In the genomic region with DNA sequence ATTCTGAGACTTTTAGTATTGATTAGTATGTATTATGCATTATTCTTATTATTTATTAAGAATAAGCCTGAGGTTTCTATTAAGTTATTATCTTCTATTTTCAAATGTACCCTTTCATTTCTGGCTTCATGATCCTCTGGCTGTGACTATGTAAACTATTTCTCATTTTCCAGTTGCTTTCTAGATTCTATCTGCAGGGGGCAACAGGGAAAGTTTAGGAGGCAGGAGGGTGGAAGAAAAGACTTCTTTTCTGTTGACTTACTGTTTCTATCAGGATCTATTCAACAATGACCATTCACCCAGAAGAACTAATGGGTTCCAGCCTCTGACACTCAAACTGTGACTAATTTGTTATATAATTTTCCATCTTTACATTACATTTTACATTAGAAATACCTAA, we compare ENCODE assay signal across 2 cellular contexts.
TF ChIP-seq lines count a peak whose summit lies in the region.

No MANE protein-coding gene starts in this region.

TF ChIP-seq in GM23338, 12 proteins besides CTCF, POLR2A, EP300 and RAD21:
- TF ChIP-seq, protein P1, sequence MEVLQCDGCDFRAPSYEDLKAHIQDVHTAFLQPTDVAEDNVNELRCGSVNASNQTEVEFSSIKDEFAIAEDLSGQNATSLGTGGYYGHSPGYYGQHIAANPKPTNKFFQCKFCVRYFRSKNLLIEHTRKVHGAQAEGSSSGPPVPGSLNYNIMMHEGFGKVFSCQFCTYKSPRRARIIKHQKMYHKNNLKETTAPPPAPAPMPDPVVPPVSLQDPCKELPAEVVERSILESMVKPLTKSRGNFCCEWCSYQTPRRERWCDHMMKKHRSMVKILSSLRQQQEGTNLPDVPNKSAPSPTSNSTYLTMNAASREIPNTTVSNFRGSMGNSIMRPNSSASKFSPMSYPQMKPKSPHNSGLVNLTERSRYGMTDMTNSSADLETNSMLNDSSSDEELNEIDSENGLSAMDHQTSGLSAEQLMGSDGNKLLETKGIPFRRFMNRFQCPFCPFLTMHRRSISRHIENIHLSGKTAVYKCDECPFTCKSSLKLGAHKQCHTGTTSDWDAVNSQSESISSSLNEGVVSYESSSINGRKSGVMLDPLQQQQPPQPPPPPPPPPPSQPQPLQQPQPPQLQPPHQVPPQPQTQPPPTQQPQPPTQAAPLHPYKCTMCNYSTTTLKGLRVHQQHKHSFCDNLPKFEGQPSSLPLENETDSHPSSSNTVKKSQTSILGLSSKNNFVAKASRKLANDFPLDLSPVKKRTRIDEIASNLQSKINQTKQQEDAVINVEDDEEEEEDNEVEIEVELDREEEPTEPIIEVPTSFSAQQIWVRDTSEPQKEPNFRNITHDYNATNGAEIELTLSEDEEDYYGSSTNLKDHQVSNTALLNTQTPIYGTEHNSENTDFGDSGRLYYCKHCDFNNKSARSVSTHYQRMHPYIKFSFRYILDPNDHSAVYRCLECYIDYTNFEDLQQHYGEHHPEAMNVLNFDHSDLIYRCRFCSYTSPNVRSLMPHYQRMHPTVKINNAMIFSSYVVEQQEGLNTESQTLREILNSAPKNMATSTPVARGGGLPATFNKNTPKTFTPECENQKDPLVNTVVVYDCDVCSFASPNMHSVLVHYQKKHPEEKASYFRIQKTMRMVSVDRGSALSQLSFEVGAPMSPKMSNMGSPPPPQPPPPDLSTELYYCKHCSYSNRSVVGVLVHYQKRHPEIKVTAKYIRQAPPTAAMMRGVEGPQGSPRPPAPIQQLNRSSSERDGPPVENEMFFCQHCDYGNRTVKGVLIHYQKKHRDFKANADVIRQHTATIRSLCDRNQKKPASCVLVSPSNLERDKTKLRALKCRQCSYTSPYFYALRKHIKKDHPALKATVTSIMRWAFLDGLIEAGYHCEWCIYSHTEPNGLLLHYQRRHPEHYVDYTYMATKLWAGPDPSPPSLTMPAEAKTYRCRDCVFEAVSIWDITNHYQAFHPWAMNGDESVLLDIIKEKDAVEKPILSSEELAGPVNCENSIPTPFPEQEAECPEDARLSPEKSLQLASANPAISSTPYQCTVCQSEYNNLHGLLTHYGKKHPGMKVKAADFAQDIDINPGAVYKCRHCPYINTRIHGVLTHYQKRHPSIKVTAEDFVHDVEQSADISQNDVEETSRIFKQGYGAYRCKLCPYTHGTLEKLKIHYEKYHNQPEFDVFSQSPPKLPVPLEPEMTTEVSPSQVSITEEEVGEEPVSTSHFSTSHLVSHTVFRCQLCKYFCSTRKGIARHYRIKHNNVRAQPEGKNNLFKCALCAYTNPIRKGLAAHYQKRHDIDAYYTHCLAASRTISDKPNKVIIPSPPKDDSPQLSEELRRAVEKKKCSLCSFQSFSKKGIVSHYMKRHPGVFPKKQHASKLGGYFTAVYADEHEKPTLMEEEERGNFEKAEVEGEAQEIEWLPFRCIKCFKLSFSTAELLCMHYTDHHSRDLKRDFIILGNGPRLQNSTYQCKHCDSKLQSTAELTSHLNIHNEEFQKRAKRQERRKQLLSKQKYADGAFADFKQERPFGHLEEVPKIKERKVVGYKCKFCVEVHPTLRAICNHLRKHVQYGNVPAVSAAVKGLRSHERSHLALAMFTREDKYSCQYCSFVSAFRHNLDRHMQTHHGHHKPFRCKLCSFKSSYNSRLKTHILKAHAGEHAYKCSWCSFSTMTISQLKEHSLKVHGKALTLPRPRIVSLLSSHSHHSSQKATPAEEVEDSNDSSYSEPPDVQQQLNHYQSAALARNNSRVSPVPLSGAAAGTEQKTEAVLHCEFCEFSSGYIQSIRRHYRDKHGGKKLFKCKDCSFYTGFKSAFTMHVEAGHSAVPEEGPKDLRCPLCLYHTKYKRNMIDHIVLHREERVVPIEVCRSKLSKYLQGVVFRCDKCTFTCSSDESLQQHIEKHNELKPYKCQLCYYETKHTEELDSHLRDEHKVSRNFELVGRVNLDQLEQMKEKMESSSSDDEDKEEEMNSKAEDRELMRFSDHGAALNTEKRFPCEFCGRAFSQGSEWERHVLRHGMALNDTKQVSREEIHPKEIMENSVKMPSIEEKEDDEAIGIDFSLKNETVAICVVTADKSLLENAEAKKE (CRISPR knock-in tag; IDR thresholded peaks at IDR 0.05) = no peak
- TF ChIP-seq POLR2AphosphoS5 (IDR thresholded peaks at IDR 0.05; ENCODE audit: low read depth) = no peak
- TF ChIP-seq EZH2 (IDR thresholded peaks at IDR 0.05; ENCODE audit: low read depth, unreplicated experiment) = no peak
- no peak for TF ChIP-seq ZNF331 (CRISPR knock-in tag; IDR thresholded peaks at IDR 0.05; ENCODE audit: low read depth)
- TF ChIP-seq ZNF114 (CRISPR knock-in tag; IDR thresholded peaks at IDR 0.05) = no peak
- TF ChIP-seq NANOG (IDR thresholded peaks at IDR 0.05; ENCODE audit: borderline replicate concordance) = no peak
- no peak for TF ChIP-seq CREB1 (CRISPR knock-in tag; IDR thresholded peaks at IDR 0.05; ENCODE audit: low read depth)
- TF ChIP-seq, protein P2, sequence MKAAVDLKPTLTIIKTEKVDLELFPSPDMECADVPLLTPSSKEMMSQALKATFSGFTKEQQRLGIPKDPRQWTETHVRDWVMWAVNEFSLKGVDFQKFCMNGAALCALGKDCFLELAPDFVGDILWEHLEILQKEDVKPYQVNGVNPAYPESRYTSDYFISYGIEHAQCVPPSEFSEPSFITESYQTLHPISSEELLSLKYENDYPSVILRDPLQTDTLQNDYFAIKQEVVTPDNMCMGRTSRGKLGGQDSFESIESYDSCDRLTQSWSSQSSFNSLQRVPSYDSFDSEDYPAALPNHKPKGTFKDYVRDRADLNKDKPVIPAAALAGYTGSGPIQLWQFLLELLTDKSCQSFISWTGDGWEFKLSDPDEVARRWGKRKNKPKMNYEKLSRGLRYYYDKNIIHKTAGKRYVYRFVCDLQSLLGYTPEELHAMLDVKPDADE (IDR thresholded peaks at IDR 0.05) = no peak
- no peak for TF ChIP-seq STAT1 (IDR thresholded peaks at IDR 0.05; ENCODE audit: unreplicated experiment)

TF ChIP-seq in H1, 55 proteins besides CTCF, POLR2A, EP300 and RAD21:
- TF ChIP-seq KDM5A (IDR thresholded peaks at IDR 0.05; ENCODE audit: low read length) (no peak), RNF2 (IDR thresholded peaks at IDR 0.05; ENCODE audit: borderline replicate concordance, low read depth, low read length, missing control alignments, poor library complexity, severe bottlenecking) (no peak), MAFK (IDR thresholded peaks at IDR 0.05; ENCODE audit: low read depth, low read length) (no peak), TBP (IDR thresholded peaks at IDR 0.05; ENCODE audit: low read depth, low read length) (no peak), E2F6 (IDR thresholded peaks at IDR 0.05) (no peak), POLR2AphosphoS5 (IDR thresholded peaks at IDR 0.05; ENCODE audit: low read depth, low read length) (no peak), CBX5 (IDR thresholded peaks at IDR 0.05; ENCODE audit: low read depth, low read length) (no peak), TAF1 (IDR thresholded peaks at IDR 0.05; ENCODE audit: low read depth, low read length) (no peak), SP1 (IDR thresholded peaks at IDR 0.05; ENCODE audit: low read depth, low read length) (no peak)
- TF ChIP-seq, protein P3, sequence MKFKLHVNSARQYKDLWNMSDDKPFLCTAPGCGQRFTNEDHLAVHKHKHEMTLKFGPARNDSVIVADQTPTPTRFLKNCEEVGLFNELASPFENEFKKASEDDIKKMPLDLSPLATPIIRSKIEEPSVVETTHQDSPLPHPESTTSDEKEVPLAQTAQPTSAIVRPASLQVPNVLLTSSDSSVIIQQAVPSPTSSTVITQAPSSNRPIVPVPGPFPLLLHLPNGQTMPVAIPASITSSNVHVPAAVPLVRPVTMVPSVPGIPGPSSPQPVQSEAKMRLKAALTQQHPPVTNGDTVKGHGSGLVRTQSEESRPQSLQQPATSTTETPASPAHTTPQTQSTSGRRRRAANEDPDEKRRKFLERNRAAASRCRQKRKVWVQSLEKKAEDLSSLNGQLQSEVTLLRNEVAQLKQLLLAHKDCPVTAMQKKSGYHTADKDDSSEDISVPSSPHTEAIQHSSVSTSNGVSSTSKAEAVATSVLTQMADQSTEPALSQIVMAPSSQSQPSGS (IDR thresholded peaks at IDR 0.05; ENCODE audit: low read length) = no peak
- TF ChIP-seq, protein P4, sequence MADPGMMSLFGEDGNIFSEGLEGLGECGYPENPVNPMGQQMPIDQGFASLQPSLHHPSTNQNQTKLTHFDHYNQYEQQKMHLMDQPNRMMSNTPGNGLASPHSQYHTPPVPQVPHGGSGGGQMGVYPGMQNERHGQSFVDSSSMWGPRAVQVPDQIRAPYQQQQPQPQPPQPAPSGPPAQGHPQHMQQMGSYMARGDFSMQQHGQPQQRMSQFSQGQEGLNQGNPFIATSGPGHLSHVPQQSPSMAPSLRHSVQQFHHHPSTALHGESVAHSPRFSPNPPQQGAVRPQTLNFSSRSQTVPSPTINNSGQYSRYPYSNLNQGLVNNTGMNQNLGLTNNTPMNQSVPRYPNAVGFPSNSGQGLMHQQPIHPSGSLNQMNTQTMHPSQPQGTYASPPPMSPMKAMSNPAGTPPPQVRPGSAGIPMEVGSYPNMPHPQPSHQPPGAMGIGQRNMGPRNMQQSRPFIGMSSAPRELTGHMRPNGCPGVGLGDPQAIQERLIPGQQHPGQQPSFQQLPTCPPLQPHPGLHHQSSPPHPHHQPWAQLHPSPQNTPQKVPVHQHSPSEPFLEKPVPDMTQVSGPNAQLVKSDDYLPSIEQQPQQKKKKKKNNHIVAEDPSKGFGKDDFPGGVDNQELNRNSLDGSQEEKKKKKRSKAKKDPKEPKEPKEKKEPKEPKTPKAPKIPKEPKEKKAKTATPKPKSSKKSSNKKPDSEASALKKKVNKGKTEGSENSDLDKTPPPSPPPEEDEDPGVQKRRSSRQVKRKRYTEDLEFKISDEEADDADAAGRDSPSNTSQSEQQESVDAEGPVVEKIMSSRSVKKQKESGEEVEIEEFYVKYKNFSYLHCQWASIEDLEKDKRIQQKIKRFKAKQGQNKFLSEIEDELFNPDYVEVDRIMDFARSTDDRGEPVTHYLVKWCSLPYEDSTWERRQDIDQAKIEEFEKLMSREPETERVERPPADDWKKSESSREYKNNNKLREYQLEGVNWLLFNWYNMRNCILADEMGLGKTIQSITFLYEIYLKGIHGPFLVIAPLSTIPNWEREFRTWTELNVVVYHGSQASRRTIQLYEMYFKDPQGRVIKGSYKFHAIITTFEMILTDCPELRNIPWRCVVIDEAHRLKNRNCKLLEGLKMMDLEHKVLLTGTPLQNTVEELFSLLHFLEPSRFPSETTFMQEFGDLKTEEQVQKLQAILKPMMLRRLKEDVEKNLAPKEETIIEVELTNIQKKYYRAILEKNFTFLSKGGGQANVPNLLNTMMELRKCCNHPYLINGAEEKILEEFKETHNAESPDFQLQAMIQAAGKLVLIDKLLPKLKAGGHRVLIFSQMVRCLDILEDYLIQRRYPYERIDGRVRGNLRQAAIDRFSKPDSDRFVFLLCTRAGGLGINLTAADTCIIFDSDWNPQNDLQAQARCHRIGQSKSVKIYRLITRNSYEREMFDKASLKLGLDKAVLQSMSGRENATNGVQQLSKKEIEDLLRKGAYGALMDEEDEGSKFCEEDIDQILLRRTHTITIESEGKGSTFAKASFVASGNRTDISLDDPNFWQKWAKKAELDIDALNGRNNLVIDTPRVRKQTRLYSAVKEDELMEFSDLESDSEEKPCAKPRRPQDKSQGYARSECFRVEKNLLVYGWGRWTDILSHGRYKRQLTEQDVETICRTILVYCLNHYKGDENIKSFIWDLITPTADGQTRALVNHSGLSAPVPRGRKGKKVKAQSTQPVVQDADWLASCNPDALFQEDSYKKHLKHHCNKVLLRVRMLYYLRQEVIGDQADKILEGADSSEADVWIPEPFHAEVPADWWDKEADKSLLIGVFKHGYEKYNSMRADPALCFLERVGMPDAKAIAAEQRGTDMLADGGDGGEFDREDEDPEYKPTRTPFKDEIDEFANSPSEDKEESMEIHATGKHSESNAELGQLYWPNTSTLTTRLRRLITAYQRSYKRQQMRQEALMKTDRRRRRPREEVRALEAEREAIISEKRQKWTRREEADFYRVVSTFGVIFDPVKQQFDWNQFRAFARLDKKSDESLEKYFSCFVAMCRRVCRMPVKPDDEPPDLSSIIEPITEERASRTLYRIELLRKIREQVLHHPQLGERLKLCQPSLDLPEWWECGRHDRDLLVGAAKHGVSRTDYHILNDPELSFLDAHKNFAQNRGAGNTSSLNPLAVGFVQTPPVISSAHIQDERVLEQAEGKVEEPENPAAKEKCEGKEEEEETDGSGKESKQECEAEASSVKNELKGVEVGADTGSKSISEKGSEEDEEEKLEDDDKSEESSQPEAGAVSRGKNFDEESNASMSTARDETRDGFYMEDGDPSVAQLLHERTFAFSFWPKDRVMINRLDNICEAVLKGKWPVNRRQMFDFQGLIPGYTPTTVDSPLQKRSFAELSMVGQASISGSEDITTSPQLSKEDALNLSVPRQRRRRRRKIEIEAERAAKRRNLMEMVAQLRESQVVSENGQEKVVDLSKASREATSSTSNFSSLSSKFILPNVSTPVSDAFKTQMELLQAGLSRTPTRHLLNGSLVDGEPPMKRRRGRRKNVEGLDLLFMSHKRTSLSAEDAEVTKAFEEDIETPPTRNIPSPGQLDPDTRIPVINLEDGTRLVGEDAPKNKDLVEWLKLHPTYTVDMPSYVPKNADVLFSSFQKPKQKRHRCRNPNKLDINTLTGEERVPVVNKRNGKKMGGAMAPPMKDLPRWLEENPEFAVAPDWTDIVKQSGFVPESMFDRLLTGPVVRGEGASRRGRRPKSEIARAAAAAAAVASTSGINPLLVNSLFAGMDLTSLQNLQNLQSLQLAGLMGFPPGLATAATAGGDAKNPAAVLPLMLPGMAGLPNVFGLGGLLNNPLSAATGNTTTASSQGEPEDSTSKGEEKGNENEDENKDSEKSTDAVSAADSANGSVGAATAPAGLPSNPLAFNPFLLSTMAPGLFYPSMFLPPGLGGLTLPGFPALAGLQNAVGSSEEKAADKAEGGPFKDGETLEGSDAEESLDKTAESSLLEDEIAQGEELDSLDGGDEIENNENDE (IDR thresholded peaks at IDR 0.05; ENCODE audit: insufficient replicate concordance, low read length) = no peak
